ENCODE assay signal across 30 cellular contexts in genomic region chr12:31536672-31537071, GRCh38.
"Had no signal": no experiment of that assay in that cellular context is flagged by ENCODE, and none has a peak within 500 bp of the region (broad histone marks: within the 10 kb centered on the region; RNA-seq: fewer than 3 reads in every experiment).

No MANE protein-coding gene starts in this region.

- H3K4me1 ChIP-seq: left lung, lower lobe of right lung, neural progenitor cell, parathyroid adenoma, testis had no signal

- H3K4me2 ChIP-seq: neural progenitor cell had no signal

- H3K9me3 ChIP-seq: testis had no signal

- H2AFZ ChIP-seq: neural progenitor cell, parathyroid adenoma had no signal

- H3K27me3 ChIP-seq: brain microvascular endothelial cell, esophagus muscularis mucosa, left lung, neural progenitor cell, right atrium auricular region, spleen, testis, transverse colon had no signal

- DNase-seq: activated CD4-positive, alpha-beta T cell treated with anti-CD3 and anti-CD28 coated beads for 48 hours; activated CD4-positive, alpha-beta T cell treated with anti-CD3 and anti-CD28 coated beads, Interleukin-2, amount 50 U/mL, for 48 hours; activated CD8-positive, alpha-beta memory T cell treated with anti-CD3 and anti-CD28 coated beads for 24 hours; activated effector memory CD4-positive, alpha-beta T cell treated with anti-CD3 and anti-CD28 coated beads, Interleukin-2, amount 50 U/mL, for 16 hours; activated naive CD4-positive, alpha-beta T cell treated with anti-CD3 and anti-CD28 coated beads, Interleukin-2, amount 10 ng/mL, durations not matched to agents 7 days and 5 days; activated naive CD8-positive, alpha-beta T cell treated with anti-CD3 and anti-CD28 coated beads, Interleukin-2, amount 10 ng/mL, durations not matched to agents 7 days and 5 days; activated T-cell treated with anti-CD3 and anti-CD28 coated beads, Interleukin-2, amount 50 U/mL, for 1 hour; amniotic stem cell; brain microvascular endothelial cell; endodermal cell; foreskin melanocyte; kidney glomerular epithelial cell; left lung; lower lobe of right lung; mesenchymal stem cell; natural killer cell; occipital lobe; psoas muscle; spleen; stimulated activated naive CD4-positive, alpha-beta T cell treated with Interleukin-2 at 50 U/mL for 16 hours; T-helper 1 cell; testis; transverse colon had no signal

- ATAC-seq: left lung, lower lobe of right lung, natural killer cell, psoas muscle had no signal

- H3K4me3 ChIP-seq: esophagus muscularis mucosa, left lung, lower lobe of right lung, neural progenitor cell, psoas muscle, right atrium auricular region, spleen, testis, transverse colon had no signal

- H3K36me3 ChIP-seq: brain microvascular endothelial cell, esophagus muscularis mucosa, left lung, lower lobe of right lung, neural progenitor cell, right atrium auricular region, spleen, transverse colon had no signal

- H3K9ac ChIP-seq: neural progenitor cell, parathyroid adenoma had no signal

- H3K27ac ChIP-seq: brain microvascular endothelial cell, esophagus muscularis mucosa, left lung, lower lobe of right lung, neural progenitor cell, parathyroid adenoma, psoas muscle, right atrium auricular region, spleen, testis, transverse colon, VCaP had no signal

- FAIRE-seq: astrocyte, TTC549 had no signal
